Comparison of ENCODE assay signal across 14 cellular contexts in genomic region chr1:114043046-114043445, GRCh38.
A peak's percentile ranks its signal among the peaks of the same experiment; 100 is the strongest.
DNase-seq lines count a peak whose midpoint lies in the region; ATAC-seq, FAIRE-seq and TF ChIP-seq lines count a peak whose summit lies in the region.
"Had no signal": no experiment of that assay in that cellular context is flagged by ENCODE, and none has a peak within 500 bp of the region (broad histone marks: within the 10 kb centered on the region; RNA-seq: fewer than 3 reads in every experiment).

No MANE protein-coding gene starts in this region.

- H3K4me3 Mint-ChIP-seq in activated CD4-positive, alpha-beta memory T cell treated with anti-CD3 and anti-CD28 coated beads for 36 hours: no peak overlapping the region
- H3K4me3 Mint-ChIP-seq: CD4-positive, CD25-positive, alpha-beta regulatory T cell had no signal

- H3K36me3 ChIP-seq in liver (ENCODE audit: control insufficient read depth in 4 of 4, insufficient read depth in 3 of 4, low read depth in 1 of 4, low read length in 3 of 4) (no peaks in the 10 kb centered on the region), right lobe of liver (no peaks in the 10 kb centered on the region), K562 (ENCODE audit: control insufficient read depth, insufficient read depth, low read length) (no peaks in the 10 kb centered on the region), endothelial cell of umbilical vein (ENCODE audit: control insufficient read depth in 2 of 2, extremely low read depth in 1 of 2, insufficient read depth in 2 of 2, low read length in 2 of 2) (no peaks in the 10 kb centered on the region)
- H3K36me3 ChIP-seq: BLaER1 treated with 17β-estradiol and CSF1 and Interleukin-3, amounts not matched to agents 10 nM and 100 nM had no signal

- FAIRE-seq in K562 (lab: Jason Lieb, UNC): no peak
- FAIRE-seq in endothelial cell of umbilical vein (lab: Jason Lieb, UNC): no peak

- peaks cover 3% of the 10 kb centered on the region for H3K4me1 Mint-ChIP-seq in activated CD4-positive, alpha-beta memory T cell treated with anti-CD3 and anti-CD28 coated beads for 36 hours (ENCODE audit: low read depth)
- H3K4me1 Mint-ChIP-seq: CD4-positive, CD25-positive, alpha-beta regulatory T cell had no signal

- H3K4me3 ChIP-seq in liver (ENCODE audit: low read depth in 1 of 3, low read length in 3 of 3): no peak overlapping the region
- no peak overlapping the region for H3K4me3 ChIP-seq in right lobe of liver
- H3K4me3 ChIP-seq in K562: no peak overlapping the region
- H3K4me3 ChIP-seq in endothelial cell of umbilical vein (replicated peaks in 1 of 3; ENCODE audit: insufficient read depth in 1 of 3, low read depth in 1 of 3, low read length in 3 of 3): no peak overlapping the region
- H3K4me3 ChIP-seq: BLaER1 treated with 17β-estradiol and CSF1 and Interleukin-3, amounts not matched to agents 10 nM and 100 nM; GM23248 had no signal

- H3K27me3 ChIP-seq in liver (ENCODE audit: control insufficient read depth in 4 of 4, insufficient read depth in 4 of 4, low read length in 3 of 4): no peaks in the 10 kb centered on the region
- no peaks in the 10 kb centered on the region for H3K27me3 ChIP-seq in right lobe of liver
- peaks cover 6 to 8% of the 10 kb centered on the region in 2 experiments; a peak in 4 of 5 replicates for H3K27me3 ChIP-seq in K562 (ENCODE audit: control insufficient read depth in 2 of 2, insufficient read depth in 2 of 2, low read length in 2 of 2)
- H3K27me3 ChIP-seq in endothelial cell of umbilical vein (ENCODE audit: control insufficient read depth in 2 of 2, insufficient read depth in 2 of 2, low read length in 2 of 2): peaks cover 5 to 12% of the 10 kb centered on the region in 2 experiments
- H3K27me3 ChIP-seq: BLaER1 treated with 17β-estradiol and CSF1 and Interleukin-3, amounts not matched to agents 10 nM and 100 nM had no signal

- ATAC-seq in right lobe of liver (no peak), K562 (no peak), GM18868 (IDR thresholded peaks at IDR 0.05; ENCODE audit: unreplicated experiment) (no peak)

- POLR2A ChIA-PET in K562 (lab: Yijun Ruan, JAX): interaction anchor here (0.7 kb wide), 1 partner anchor 33 kb away, joined by 3 read pairs; no protein-coding TSS in a partner anchor
- POLR2A ChIA-PET in endothelial cell of umbilical vein (lab: Charles Lee): no interaction called here
- POLR2A ChIA-PET in activated CD4-positive, alpha-beta memory T cell treated with anti-CD3 and anti-CD28 coated beads for 36 hours (lab: Charles Lee): no interaction called here

- DNase-seq in right lobe of liver (no peak), K562 (ENCODE audit: extremely low read depth in 1 of 4, low spot score in 3 of 4) (no peak), endothelial cell of umbilical vein (ENCODE audit: low read depth, low spot score) (peak; percentile 47), NCI-H748 (lab: John Stamatoyannopoulos, UW; ENCODE audit: unreplicated experiment) (no peak)
- DNase-seq in activated CD4-positive, alpha-beta memory T cell treated with anti-CD3 and anti-CD28 coated beads for 36 hours: no peak
- DNase-seq: ACHN; CD4-positive, CD25-positive, alpha-beta regulatory T cell; DMS53; GF-D8; GM23248; H7 had no signal

- TF ChIP-seq POLR2A in right lobe of liver (IDR thresholded peaks at IDR 0.05) (no peak), K562 (conservative IDR thresholded peaks at IDR 0.05) (no peak), endothelial cell of umbilical vein (IDR thresholded peaks at IDR 0.05; ENCODE audit: low read depth, low read length) (no peak)

- H3K9me1 ChIP-seq in K562 (ENCODE audit: control insufficient read depth, insufficient read depth, low read length): no peaks in the 10 kb centered on the region
- no peaks in the 10 kb centered on the region for H3K9me1 ChIP-seq in endothelial cell of umbilical vein (replicated peaks; ENCODE audit: control insufficient read depth, extremely low read depth, insufficient read depth, low read length)

- no peaks in the 10 kb centered on the region for H3K4me1 ChIP-seq in liver (ENCODE audit: control insufficient read depth in 4 of 4, insufficient read depth in 4 of 4, low read length in 3 of 4)
- no peaks in the 10 kb centered on the region for H3K4me1 ChIP-seq in right lobe of liver
- H3K4me1 ChIP-seq in K562 (replicated peaks in 1 of 2; ENCODE audit: control insufficient read depth in 2 of 2, insufficient read depth in 2 of 2, low read length in 2 of 2): no peaks in the 10 kb centered on the region
- no peaks in the 10 kb centered on the region for H3K4me1 ChIP-seq in endothelial cell of umbilical vein (ENCODE audit: control insufficient read depth, extremely low read depth, insufficient read depth, low read length)

- H2AFZ ChIP-seq in K562 (ENCODE audit: low read depth, low read length): no peak overlapping the region
- H2AFZ ChIP-seq in endothelial cell of umbilical vein (ENCODE audit: low read depth, low read length): no peak overlapping the region
- H2AFZ ChIP-seq: GM23248 had no signal

- intact Hi-C loops in right lobe of liver (cut with DNase I): no loop called here
- intact Hi-C loops in K562 (cut with micrococcal nuclease): no loop called here
- intact Hi-C loops in endothelial cell of umbilical vein (cut with micrococcal nuclease): no loop called here
- intact Hi-C loops in activated CD4-positive, alpha-beta memory T cell treated with anti-CD3 and anti-CD28 coated beads for 36 hours (cut with micrococcal nuclease): no loop called here

- H3K27ac Mint-ChIP-seq in activated CD4-positive, alpha-beta memory T cell treated with anti-CD3 and anti-CD28 coated beads for 36 hours: no peak overlapping the region
- H3K27ac Mint-ChIP-seq: CD4-positive, CD25-positive, alpha-beta regulatory T cell had no signal

- in situ Hi-C loops in K562 (cut with MboI): no loop called here

- BruUV-seq in K562 (replicated peaks; lab: Mats Ljungman, UMichigan) (no TSS peak), endothelial cell of umbilical vein (replicated peaks; lab: Mats Ljungman, UMichigan) (no TSS peak)

- H3K36me3 Mint-ChIP-seq in activated CD4-positive, alpha-beta memory T cell treated with anti-CD3 and anti-CD28 coated beads for 36 hours: no peaks in the 10 kb centered on the region
- H3K36me3 Mint-ChIP-seq: CD4-positive, CD25-positive, alpha-beta regulatory T cell had no signal

- 31% methylated on average over 3 of the region's 3 CpGs for WGBS in liver
- WGBS in right lobe of liver (ENCODE audit: insufficient coverage, low coverage, low lambda C conversion rate, missing lambda C conversion rate): 26% methylated on average over 3 of the region's 3 CpGs
- WGBS in K562 (ENCODE audit: insufficient coverage, low coverage, missing lambda C conversion rate): 2% methylated on average over 3 of the region's 3 CpGs

- H4K20me1 ChIP-seq in K562 (replicated peaks; ENCODE audit: control insufficient read depth, insufficient read depth, low read length): no peaks in the 10 kb centered on the region
- no peaks in the 10 kb centered on the region for H4K20me1 ChIP-seq in endothelial cell of umbilical vein (replicated peaks; ENCODE audit: control insufficient read depth, extremely low read depth, insufficient read depth, low read length)
- H4K20me1 ChIP-seq: BLaER1 treated with 17β-estradiol and CSF1 and Interleukin-3, amounts not matched to agents 10 nM and 100 nM had no signal

- H3K79me2 ChIP-seq in K562 (ENCODE audit: control insufficient read depth, insufficient read depth, low read length): no peaks in the 10 kb centered on the region
- H3K79me2 ChIP-seq in endothelial cell of umbilical vein (ENCODE audit: control insufficient read depth, insufficient read depth, low read length): no peaks in the 10 kb centered on the region

- H3K27ac ChIP-seq in liver (ENCODE audit: low read depth in 1 of 2, low read length in 2 of 2): no peak overlapping the region
- no peak overlapping the region for H3K27ac ChIP-seq in right lobe of liver
- no peak overlapping the region for H3K27ac ChIP-seq in K562 (ENCODE audit: extremely low read depth, low read depth, low read length)
- no peak overlapping the region for H3K27ac ChIP-seq in endothelial cell of umbilical vein (ENCODE audit: insufficient read depth, low read depth, low read length)
- H3K27ac ChIP-seq: BLaER1 treated with 17β-estradiol and CSF1 and Interleukin-3, amounts not matched to agents 10 nM and 100 nM; GM23248 had no signal

- TF ChIP-seq EP300 in K562 (IDR thresholded peaks at IDR 0.05; ENCODE audit: low read length): no peak

- H3K4me2 ChIP-seq in K562 (ENCODE audit: insufficient read depth, low read length) (no peak overlapping the region), endothelial cell of umbilical vein (ENCODE audit: insufficient read depth, low read length) (no peak overlapping the region)
- H3K4me2 ChIP-seq: BLaER1 treated with 17β-estradiol and CSF1 and Interleukin-3, amounts not matched to agents 10 nM and 100 nM had no signal

- H3K9me3 ChIP-seq in liver (ENCODE audit: control insufficient read depth in 4 of 4, low read length in 3 of 4) (no peaks in the 10 kb centered on the region), right lobe of liver (no peaks in the 10 kb centered on the region), K562 (replicated peaks; ENCODE audit: control insufficient read depth, insufficient read depth, low read depth, low read length) (no peaks in the 10 kb centered on the region), endothelial cell of umbilical vein (replicated peaks; ENCODE audit: control insufficient read depth, insufficient read depth, low read length) (no peaks in the 10 kb centered on the region)

- no peaks in the 10 kb centered on the region for H3K27me3 Mint-ChIP-seq in activated CD4-positive, alpha-beta memory T cell treated with anti-CD3 and anti-CD28 coated beads for 36 hours

- H3K9ac ChIP-seq in liver (ENCODE audit: low read depth in 1 of 2, low read length in 2 of 2) (no peak overlapping the region), K562 (ENCODE audit: insufficient read depth in 1 of 2, low read depth in 2 of 2, low read length in 2 of 2) (no peak overlapping the region), endothelial cell of umbilical vein (replicated peaks; ENCODE audit: extremely low read depth, insufficient read depth, low read length) (no peak overlapping the region)
- H3K9ac ChIP-seq: BLaER1 treated with 17β-estradiol and CSF1 and Interleukin-3, amounts not matched to agents 10 nM and 100 nM; GM23248 had no signal

- CTCF ChIA-PET in K562 (lab: Yijun Ruan, JAX; ENCODE audit: low intra/inter-chr PET ratio) (no interaction called here), endothelial cell of umbilical vein (lab: Charles Lee) (no interaction called here)
- CTCF ChIA-PET in activated CD4-positive, alpha-beta memory T cell treated with anti-CD3 and anti-CD28 coated beads for 36 hours (lab: Charles Lee): no interaction called here

- dilution Hi-C loops in endothelial cell of umbilical vein (cut with MboI; ENCODE audit: extremely low pct_ligation_motif_present, low sequenced_read_pairs): no loop called here

- TF ChIP-seq CTCF in liver (IDR thresholded peaks at IDR 0.05; ENCODE audit: low read depth, low read length, missing input control) (no peak), right lobe of liver (IDR thresholded peaks at IDR 0.05) (no peak), K562 (IDR thresholded peaks at IDR 0.05 in 2 of 3, conservative IDR thresholded peaks at IDR 0.05 in 1 of 3; ENCODE audit: insufficient read depth in 2 of 3, low read depth in 1 of 3, low read length in 3 of 3) (no peak), endothelial cell of umbilical vein (IDR thresholded peaks at IDR 0.05; ENCODE audit: extremely low read depth in 1 of 2, insufficient read depth in 1 of 2, low read depth in 1 of 2, low read length in 2 of 2) (no peak)

- H3K9me3 Mint-ChIP-seq in activated CD4-positive, alpha-beta memory T cell treated with anti-CD3 and anti-CD28 coated beads for 36 hours: no peaks in the 10 kb centered on the region

- TF ChIP-seq RAD21 in liver (IDR thresholded peaks at IDR 0.05): no peak
- no peak for TF ChIP-seq RAD21 in K562 (CRISPR knock-in tag; conservative IDR thresholded peaks at IDR 0.05 in 1 of 2, IDR thresholded peaks at IDR 0.05 in 1 of 2)
